In genomic region chr12:62640910-62641448, GRCh38 we compare ENCODE assay signal across 9 cellular contexts.
DNase-seq lines count a peak whose midpoint lies in the region; ATAC-seq and TF ChIP-seq lines count a peak whose summit lies in the region.
"Had no signal": no experiment of that assay in that cellular context is flagged by ENCODE, and none has a peak within 500 bp of the region (broad histone marks: within the 10 kb centered on the region; RNA-seq: fewer than 3 reads in every experiment).

No MANE protein-coding gene starts in this region.

- H3K9me3 ChIP-seq in DND-41 (ENCODE audit: insufficient read depth, low read length, severe bottlenecking) = no peaks in the 10 kb centered on the region

- H3K4me3 ChIP-seq in DND-41 (ENCODE audit: low read depth in 1 of 2, low read length in 2 of 2) = no peak overlapping the region

- peak overlapping the region; percentile 82 for H3K27ac Mint-ChIP-seq in activated naive CD8-positive, alpha-beta T cell treated with anti-CD3 and anti-CD28 coated beads for 36 hours

- peak overlapping the region; percentile 42 for H3K4me3 Mint-ChIP-seq in activated naive CD8-positive, alpha-beta T cell treated with anti-CD3 and anti-CD28 coated beads for 36 hours

- H3K27me3 Mint-ChIP-seq in activated naive CD8-positive, alpha-beta T cell treated with anti-CD3 and anti-CD28 coated beads for 36 hours = peaks cover 8% of the 10 kb centered on the region

- H3K4me2 ChIP-seq in DND-41 (ENCODE audit: insufficient read depth, low read length) = no peak overlapping the region

- no peaks in the 10 kb centered on the region for H3K27me3 ChIP-seq in DND-41 (ENCODE audit: insufficient read depth, low read length, poor library complexity)

- in situ Hi-C loops in ACHN (cut with HindIII; ENCODE audit: low pct_ligation_motif_present, low pct_unique_long_range_greater_than_20kb, low sequenced_read_pairs) = no loop called here

- peak overlapping the region; percentile 32; the same call in 1 of the 2 replicates for H2AFZ ChIP-seq in DND-41 (ENCODE audit: low read depth, low read length)

- intact Hi-C loops in left cardiac atrium (cut with DNase I) = no loop called here

- H3K9me3 Mint-ChIP-seq in activated naive CD8-positive, alpha-beta T cell treated with anti-CD3 and anti-CD28 coated beads for 36 hours = no peaks in the 10 kb centered on the region

- H3K9ac ChIP-seq in DND-41 (ENCODE audit: low read depth, low read length) = no peak overlapping the region

- no peaks in the 10 kb centered on the region for H3K36me3 Mint-ChIP-seq in activated naive CD8-positive, alpha-beta T cell treated with anti-CD3 and anti-CD28 coated beads for 36 hours

- H3K27ac ChIP-seq in DND-41 (ENCODE audit: low read length) = no peak overlapping the region; the same call in 1 of the 2 replicates
- H3K27ac ChIP-seq: epithelial cell of prostate had no signal

- peaks cover 21% of the 10 kb centered on the region for H3K4me1 Mint-ChIP-seq in activated naive CD8-positive, alpha-beta T cell treated with anti-CD3 and anti-CD28 coated beads for 36 hours

- peaks cover 16% of the 10 kb centered on the region for H3K4me1 ChIP-seq in DND-41 (ENCODE audit: insufficient read depth, low read length)

- no peaks in the 10 kb centered on the region for H4K20me1 ChIP-seq in DND-41 (ENCODE audit: insufficient read depth, low read length)

- TF ChIP-seq CTCF in DND-41 (IDR thresholded peaks at IDR 0.05; ENCODE audit: borderline replicate concordance, extremely low read depth, low read length, poor library complexity, severe bottlenecking) = no peak

- peak; percentile 94 for ATAC-seq in DND-41 (ENCODE audit: insufficient read depth, low read depth)
- peak; percentile 76 for ATAC-seq in GM19468 (IDR thresholded peaks at IDR 0.05; ENCODE audit: extremely low read depth, unreplicated experiment)
- peak; percentile 82 for ATAC-seq in HG03469 (IDR thresholded peaks at IDR 0.05; ENCODE audit: unreplicated experiment)
- no peak for ATAC-seq in left cardiac atrium

- DNase-seq in DND-41 = peak; percentile 17
- DNase-seq in activated naive CD8-positive, alpha-beta T cell treated with anti-CD3 and anti-CD28 coated beads for 36 hours = peak; percentile 46
- peak; percentile 59 for DNase-seq in stimulated activated CD4-positive, alpha-beta T cell treated with anti-CD3 and anti-CD28 coated beads, Interleukin-1b, Interleukin-23, amount 100 ng/mL, for 48 hours
- DNase-seq in left cardiac atrium = no peak
- DNase-seq in ACHN = no peak
- DNase-seq in COLO829 (ENCODE audit: low spot score) = no peak

- no peaks in the 10 kb centered on the region for H3K36me3 ChIP-seq in DND-41 (ENCODE audit: insufficient read depth, low read length)

- no peaks in the 10 kb centered on the region for H3K79me2 ChIP-seq in DND-41 (ENCODE audit: insufficient read depth, low read length)

Comparison
In these comparisons a context has a peak if more than half of its experiments do, and no peak if none do; other contexts are left out.
1. ATAC-seq: peak in DND-41 (single experiment), GM19468 (single experiment) and HG03469 (single experiment); none in left cardiac atrium (0 of 2).
2. DNase-seq: peak in DND-41 (single experiment), activated naive CD8-positive, alpha-beta T cell treated with anti-CD3 and anti-CD28 coated beads for 36 hours (single experiment) and stimulated activated CD4-positive, alpha-beta T cell treated with anti-CD3 and anti-CD28 coated beads, Interleukin-1b, Interleukin-23, amount 100 ng/mL, for 48 hours (single experiment); none in left cardiac atrium (single experiment), ACHN (single experiment) and COLO829 (single experiment).